Comparison of ENCODE assay signal across 9 cellular contexts in genomic region chr4:65416875-65417274, GRCh38.
A peak's percentile ranks its signal among the peaks of the same experiment; 100 is the strongest.
DNase-seq lines count a peak whose midpoint lies in the region; ATAC-seq and TF ChIP-seq lines count a peak whose summit lies in the region.
"Had no signal": no experiment of that assay in that cellular context is flagged by ENCODE, and none has a peak within 500 bp of the region (broad histone marks: within the 10 kb centered on the region; RNA-seq: fewer than 3 reads in every experiment).

No MANE protein-coding gene starts in this region.

- no peak for TF ChIP-seq CTCF in fibroblast of pulmonary artery (IDR thresholded peaks at IDR 0.05; ENCODE audit: low read length, missing control alignments)
- TF ChIP-seq CTCF in retinal pigment epithelial cell (conservative IDR thresholded peaks at IDR 0.05; ENCODE audit: low read depth, low read length) = no peak

- ATAC-seq in HG02885 (IDR thresholded peaks at IDR 0.05; ENCODE audit: poor library complexity, unreplicated experiment) (no peak), GM18502 (IDR thresholded peaks at IDR 0.05; ENCODE audit: poor library complexity, unreplicated experiment) (no peak)

- H3K4me3 ChIP-seq in fibroblast of pulmonary artery (replicated peaks; ENCODE audit: low read depth, low read length) = no peak overlapping the region
- no peak overlapping the region for H3K4me3 ChIP-seq in retinal pigment epithelial cell (ENCODE audit: low read length)

- peak; percentile 21 for DNase-seq in NCI-H1436 (lab: John Stamatoyannopoulos, UW)
- DNase-seq in NCI-H1436 treated with DMSO at 0.1 percent for 48 hours (lab: John Stamatoyannopoulos, UW) = no peak
- DNase-seq in NCI-H69 (lab: John Stamatoyannopoulos, UW) = peak; percentile 97
- peak; percentile 7 for DNase-seq in fibroblast of pulmonary artery (ENCODE audit: low read depth)
- peak; percentile 91 for DNase-seq in retinal pigment epithelial cell (ENCODE audit: low read depth)
- DNase-seq in GM03348 (ENCODE audit: low spot score) = no peak
- DNase-seq: activated naive CD4-positive, alpha-beta T cell treated with anti-CD3 and anti-CD28 coated beads for 36 hours had no signal

Comparison
In these comparisons a context has a peak if more than half of its experiments do, and no peak if none do; other contexts are left out.
1. DNase-seq: peak in NCI-H1436 (single experiment), NCI-H69 (single experiment), fibroblast of pulmonary artery (single experiment) and retinal pigment epithelial cell (single experiment); none in NCI-H1436 treated with DMSO at 0.1 percent for 48 hours (single experiment) and GM03348 (single experiment).